ENCODE assay signal across 29 cellular contexts in genomic region chr4:139958738-139959096, GRCh38.
DNase-seq lines count a peak whose midpoint lies in the region; ATAC-seq, FAIRE-seq and TF ChIP-seq lines count a peak whose summit lies in the region.
"Had no signal": no experiment of that assay in that cellular context is flagged by ENCODE, and none has a peak within 500 bp of the region (broad histone marks: within the 10 kb centered on the region; RNA-seq: fewer than 3 reads in every experiment).

No MANE protein-coding gene starts in this region.

- H3K9me3 ChIP-seq in K562 (replicated peaks; ENCODE audit: control insufficient read depth, insufficient read depth, low read depth, low read length) (no peaks in the 10 kb centered on the region), endodermal cell (ENCODE audit: control insufficient read depth, low read length) (no peaks in the 10 kb centered on the region)
- H3K9me3 ChIP-seq: A549, BE2C, HAP-1, lower lobe of right lung, SK-N-SH, vagina had no signal

- no peaks in the 10 kb centered on the region for H4K20me1 ChIP-seq in K562 (replicated peaks; ENCODE audit: control insufficient read depth, insufficient read depth, low read length)

- ATAC-seq in K562 = no peak
- no peak for ATAC-seq in HG03095 (IDR thresholded peaks at IDR 0.05; ENCODE audit: unreplicated experiment)
- ATAC-seq: A549; activated naive CD8-positive, alpha-beta T cell treated with anti-CD3 and anti-CD28 coated beads, Interleukin-2, amount 50 U/mL, for 24 hours; esophagus mucosa; HepG2; lower lobe of right lung; stimulated activated naive CD8-positive, alpha-beta T cell treated with anti-CD3 and anti-CD28 coated beads, Interleukin-15, Interleukin-2, amounts not matched to agents 100 U/mL and 50 U/mL, for 24 hours had no signal

- intact Hi-C loops in K562 (cut with micrococcal nuclease) = no loop called here

- peak in 2 of 3 experiments; percentile 27 to 77 for DNase-seq in NCI-H1417 (lab: John Stamatoyannopoulos, UW)
- DNase-seq in NCI-H1417 treated with DMSO at 0.1 percent for 48 hours (lab: John Stamatoyannopoulos, UW) = no peak
- DNase-seq in NCI-H146 (lab: John Stamatoyannopoulos, UW) = peak; percentile 56
- no peak for DNase-seq in K562 (ENCODE audit: extremely low read depth in 1 of 4, low spot score in 3 of 4)
- peak; percentile 55 for DNase-seq in midbrain (lab: John Stamatoyannopoulos, UW)
- no peak for DNase-seq in SIG-M5 (lab: John Stamatoyannopoulos, UW)
- DNase-seq in endodermal cell = no peak
- DNase-seq: activated gamma-delta T cell; activated naive CD8-positive, alpha-beta T cell treated with anti-CD3 and anti-CD28 coated beads, Interleukin-2, amount 50 U/mL, for 24 hours; effector CD8-positive, alpha-beta T cell; lower lobe of right lung; NCI-H1694; NCI-H524; posterior cingulate gyrus; RPMI8226; SK-N-SH; stimulated activated CD4-positive, alpha-beta T cell treated with anti-CD3 and anti-CD28 coated beads, Interleukin-15, amount 100 ng/mL, for 24 hours; stimulated activated naive CD8-positive, alpha-beta T cell treated with anti-CD3 and anti-CD28 coated beads, Interleukin-15, Interleukin-2, amounts not matched to agents 100 U/mL and 50 U/mL, for 24 hours; T-helper 2 cell had no signal

- H3K4me1 ChIP-seq in K562 (replicated peaks in 1 of 2; ENCODE audit: control insufficient read depth in 2 of 2, insufficient read depth in 2 of 2, low read length in 2 of 2) = no peaks in the 10 kb centered on the region
- peaks cover 13% of the 10 kb centered on the region for H3K4me1 ChIP-seq in endodermal cell (ENCODE audit: control insufficient read depth, insufficient read depth, low read length)

- H3K36me3 ChIP-seq in K562 (ENCODE audit: control insufficient read depth, insufficient read depth, low read length) = no peaks in the 10 kb centered on the region
- peaks cover 3% of the 10 kb centered on the region for H3K36me3 ChIP-seq in endodermal cell (ENCODE audit: control insufficient read depth, insufficient read depth, low read length)
- H3K36me3 ChIP-seq: BE2C, HAP-1, lower lobe of right lung, neural progenitor cell, vagina had no signal

- TF ChIP-seq EP300 in K562 (IDR thresholded peaks at IDR 0.05; ENCODE audit: low read length) = no peak

- H3K4me3 ChIP-seq in K562 (no peak overlapping the region), endodermal cell (ENCODE audit: low read length) (no peak overlapping the region)
- H3K4me3 ChIP-seq: A549, HAP-1, lower lobe of right lung, neural progenitor cell, vagina had no signal

- WGBS in K562 (ENCODE audit: insufficient coverage, low coverage, missing lambda C conversion rate) = 0% methylated on average over 2 of the region's 3 CpGs
- WGBS in endodermal cell (ENCODE audit: insufficient coverage in 1 of 2, insufficient read length in 1 of 2), 2 experiments = 97% methylated on average over 2 of the region's 3 CpGs; no CpG with 5 or more reads in 1 of the 2 experiments

- TF ChIP-seq RAD21 in K562 (CRISPR knock-in tag; conservative IDR thresholded peaks at IDR 0.05 in 1 of 2, IDR thresholded peaks at IDR 0.05 in 1 of 2) = no peak

- TF ChIP-seq POLR2A in K562 (conservative IDR thresholded peaks at IDR 0.05) = no peak

- H3K27ac ChIP-seq in K562 (ENCODE audit: extremely low read depth, low read depth, low read length) = no peak overlapping the region
- H3K27ac ChIP-seq in endodermal cell (ENCODE audit: low read depth, low read length) = no peak overlapping the region
- H3K27ac ChIP-seq: A549, HL-60, lower lobe of right lung, neural progenitor cell, vagina had no signal

- no peaks in the 10 kb centered on the region for H3K79me2 ChIP-seq in K562 (ENCODE audit: control insufficient read depth, insufficient read depth, low read length)

- H3K9ac ChIP-seq in K562 (ENCODE audit: insufficient read depth in 1 of 2, low read depth in 2 of 2, low read length in 2 of 2) (no peak overlapping the region), endodermal cell (ENCODE audit: extremely low read depth, low read length, poor library complexity, severe bottlenecking) (no peak overlapping the region)
- H3K9ac ChIP-seq: neural progenitor cell, SK-N-SH had no signal

- H3K27me3 Mint-ChIP-seq in endodermal cell (ENCODE audit: insufficient read depth) = no peaks in the 10 kb centered on the region

- H3K4me2 ChIP-seq in K562 (ENCODE audit: insufficient read depth, low read length) = no peak overlapping the region
- H3K4me2 ChIP-seq: A549, neural progenitor cell, SK-N-SH had no signal

- BruUV-seq in K562 (replicated peaks; lab: Mats Ljungman, UMichigan) = no TSS peak

- no peaks in the 10 kb centered on the region for H3K9me1 ChIP-seq in K562 (ENCODE audit: control insufficient read depth, insufficient read depth, low read length)

- no peak for TF ChIP-seq CTCF in K562 (IDR thresholded peaks at IDR 0.05 in 2 of 3, conservative IDR thresholded peaks at IDR 0.05 in 1 of 3; ENCODE audit: insufficient read depth in 2 of 3, low read depth in 1 of 3, low read length in 3 of 3)
- TF ChIP-seq CTCF in endodermal cell (conservative IDR thresholded peaks at IDR 0.05) = no peak

- H3K4me1 Mint-ChIP-seq in endodermal cell = peaks cover 37% of the 10 kb centered on the region

- H3K27ac Mint-ChIP-seq in endodermal cell = no peak overlapping the region
- H3K27ac Mint-ChIP-seq: activated naive CD8-positive, alpha-beta T cell treated with anti-CD3 and anti-CD28 coated beads, Interleukin-2, amount 50 U/mL, for 24 hours; neural progenitor cell had no signal

- H3K27me3 ChIP-seq in K562 (ENCODE audit: control insufficient read depth in 2 of 2, insufficient read depth in 2 of 2, low read length in 2 of 2) (no peaks in the 10 kb centered on the region; a peak in 1 of 5 replicates), endodermal cell (ENCODE audit: control insufficient read depth, insufficient read depth, low read length, poor library complexity, severe bottlenecking) (no peaks in the 10 kb centered on the region)
- H3K27me3 ChIP-seq: BE2C, neural progenitor cell, vagina had no signal

- H2AFZ ChIP-seq in K562 (ENCODE audit: low read depth, low read length) = no peak overlapping the region
- H2AFZ ChIP-seq: neural progenitor cell had no signal

- H3K36me3 Mint-ChIP-seq in endodermal cell (ENCODE audit: low read depth) = no peaks in the 10 kb centered on the region
- H3K36me3 Mint-ChIP-seq: neural progenitor cell had no signal

- POLR2A ChIA-PET in K562 (lab: Yijun Ruan, JAX) = no interaction called here

- no peak for FAIRE-seq in K562 (lab: Jason Lieb, UNC)
- FAIRE-seq: A549, HepG2, keratinocyte had no signal

- H3K4me3 Mint-ChIP-seq in endodermal cell = no peak overlapping the region
- H3K4me3 Mint-ChIP-seq: activated naive CD8-positive, alpha-beta T cell treated with anti-CD3 and anti-CD28 coated beads, Interleukin-2, amount 50 U/mL, for 24 hours; neural progenitor cell had no signal

- CTCF ChIA-PET in K562 (lab: Yijun Ruan, JAX; ENCODE audit: low intra/inter-chr PET ratio) = no interaction called here

- in situ Hi-C loops in K562 (cut with MboI) = no loop called here

- H3K9me3 Mint-ChIP-seq in endodermal cell = no peaks in the 10 kb centered on the region
- H3K9me3 Mint-ChIP-seq: activated naive CD8-positive, alpha-beta T cell treated with anti-CD3 and anti-CD28 coated beads, Interleukin-2, amount 50 U/mL, for 24 hours; neural progenitor cell had no signal

TF ChIP-seq in K562, 482 proteins besides CTCF, POLR2A, EP300 and RAD21:
- TF ChIP-seq NFIC (IDR thresholded peaks at IDR 0.05) (peak; percentile 24; the same call in 1 of the 2 replicates), MCM2 (IDR thresholded peaks at IDR 0.05; ENCODE audit: low read depth) (no peak)

Comparison
In these comparisons a context has a peak if more than half of its experiments do, and no peak if none do; other contexts are left out.
1. DNase-seq: peak in NCI-H1417 (2 of 3), NCI-H146 (single experiment) and midbrain (single experiment); none in NCI-H1417 treated with DMSO at 0.1 percent for 48 hours (single experiment), K562 (0 of 4), SIG-M5 (single experiment) and endodermal cell (single experiment).